Comparison of ENCODE assay signal across 25 cellular contexts in genomic region chr5:160183075-160183474, GRCh38. TPM values are rescaled to one million over a fixed set of nuclear protein-coding genes. Genes with fewer than 3 reads are reported as not detected.
DNase-seq lines count a peak whose midpoint lies in the region; ATAC-seq and TF ChIP-seq lines count a peak whose summit lies in the region.
"Had no signal": no experiment of that assay in that cellular context is flagged by ENCODE, and none has a peak within 500 bp of the region (broad histone marks: within the 10 kb centered on the region; RNA-seq: fewer than 3 reads in every experiment).

No MANE protein-coding gene starts in this region.

- TF ChIP-seq POLR2A in GM18505 (IDR thresholded peaks at IDR 0.05; ENCODE audit: borderline replicate concordance, extremely low read depth, insufficient read depth, insufficient read length), result no peak

- no peak for TF ChIP-seq CTCF in dorsolateral prefrontal cortex (IDR thresholded peaks at IDR 0.05 in 54 of 56, conservative IDR thresholded peaks at IDR 0.05 in 2 of 56; ENCODE audit: low read depth in 1 of 56, partially characterized antibody in 56 of 56)

- no peaks in the 10 kb centered on the region for H3K27me3 ChIP-seq in dorsolateral prefrontal cortex
- H3K27me3 ChIP-seq: neural progenitor cell, right atrium auricular region, SJSA1, tibial artery had no signal

- DNase-seq in AG08396 (ENCODE audit: low spot score), result peak; percentile 45
- peak; percentile 69 for DNase-seq in LHCN-M2 (ENCODE audit: low read depth)
- DNase-seq in dorsolateral prefrontal cortex, result peak in 7 of 10 donors; percentile 23 to 80 (median 61)
- DNase-seq in myocyte (ENCODE audit: low read depth), result peak; percentile 48
- DNase-seq in islet precursor cell, result no peak
- DNase-seq in pons (ENCODE audit: low spot score), result no peak
- DNase-seq: activated gamma-delta T cell treated with Interleukin-2 at 50 U/mL for 16 hours; CD4-positive, alpha-beta T cell; DMS79; effector memory CD8-positive, alpha-beta T cell; H7; left cardiac atrium; NCI-H1092; NCI-H2107; NCI-H69; stimulated activated naive CD4-positive, alpha-beta T cell; T1000; tibial artery had no signal

- intact Hi-C loops in dorsolateral prefrontal cortex (cut with DNase I), result no loop called here

- H3K27ac ChIP-seq in dorsolateral prefrontal cortex, result no peak overlapping the region
- H3K27ac ChIP-seq: neural progenitor cell, right atrium auricular region, SJSA1, tibial artery had no signal

- no peak for ATAC-seq in GM21737 (IDR thresholded peaks at IDR 0.05; ENCODE audit: unreplicated experiment)
- no peak for ATAC-seq in GM18505 (IDR thresholded peaks at IDR 0.05; ENCODE audit: unreplicated experiment)
- ATAC-seq: effector memory CD8-positive, alpha-beta T cell had no signal

- no peak overlapping the region for H3K4me3 ChIP-seq in dorsolateral prefrontal cortex
- H3K4me3 ChIP-seq: neural progenitor cell, right atrium auricular region, SJSA1, tibial artery had no signal

RNA-seq across cellular contexts. Expression of gene FABP6, which starts 46.2 kb away (rescaled TPM):
- total RNA-seq in LHCN-M2 (2014; rRNA removed), result not detected in 2 replicates
- not detected for polyA plus RNA-seq in LHCN-M2 (2012)
- 10 to 100 TPM in 32 of 120 experiments, 1 to 10 TPM in 88; 2.2 to 17.7 (median 7.9) TPM for total RNA-seq in dorsolateral prefrontal cortex
- not detected in 2 replicates for total RNA-seq in myocyte
- not detected for polyA plus RNA-seq in myocyte (2012)
- total RNA-seq: CD4-positive, alpha-beta T cell; cerebellum; mesothelial cell of epicardium; right atrium auricular region; SJSA1 had no signal

Comparison
In these comparisons a context has a peak if more than half of its experiments do, and no peak if none do; other contexts are left out.
1. DNase-seq: peak in AG08396 (single experiment), LHCN-M2 (single experiment), dorsolateral prefrontal cortex (7 of 10) and myocyte (single experiment); none in islet precursor cell (single experiment) and pons (single experiment).